In genomic region chr2:218895326-218895725, GRCh38 we compare ENCODE assay signal across 15 cellular contexts. TPM values are rescaled to one million over a fixed set of nuclear protein-coding genes. Genes with fewer than 3 reads are reported as not detected.
DNase-seq lines count a peak whose midpoint lies in the region; ATAC-seq, FAIRE-seq and TF ChIP-seq lines count a peak whose summit lies in the region.
"Had no signal": no experiment of that assay in that cellular context is flagged by ENCODE, and none has a peak within 500 bp of the region (broad histone marks: within the 10 kb centered on the region; RNA-seq: fewer than 3 reads in every experiment).

No MANE protein-coding gene starts in this region.

- H3K27me3 Mint-ChIP-seq in naive thymus-derived CD8-positive, alpha-beta T cell, result peaks cover under 1 to 9% (median 3%) of the 10 kb centered on the region in 5 donors

- no peak overlapping the region for H4K91ac ChIP-seq in IMR-90 (ENCODE audit: insufficient read depth, low read depth, low read length)

- H3K4me1 ChIP-seq in IMR-90 (ENCODE audit: control insufficient read depth, insufficient read depth, low read length), result peaks cover 7% of the 10 kb centered on the region; the same call in 1 of the 2 replicates
- H3K4me1 ChIP-seq in GM12878 (ENCODE audit: control insufficient read depth, insufficient read depth, low read length), result peaks cover 56% of the 10 kb centered on the region

- no peak for ATAC-seq in IMR-90 (ENCODE audit: low read depth)
- no peak for ATAC-seq in GM12878
- ATAC-seq in naive thymus-derived CD8-positive, alpha-beta T cell, result no peak
- ATAC-seq in HG03108 (IDR thresholded peaks at IDR 0.05; ENCODE audit: unreplicated experiment), result no peak

- RAD21 ChIA-PET in GM12878 (lab: Charles Lee; ENCODE audit: unreplicated experiment), result interaction anchor here (0.6 to 9.5 kb wide), 3 partner anchors 14 to 157 kb away, joined by 4 to 871 read pairs (median 5); partner anchors contain the start of gene WNT10A

- H3K9ac ChIP-seq in IMR-90 (ENCODE audit: low read depth, low read length) (no peak overlapping the region), GM12878 (ENCODE audit: control insufficient read depth, insufficient read depth, low read length) (peak overlapping the region; percentile 94; the same call in 1 of the 2 replicates)

- no peak for FAIRE-seq in GM12878 (lab: Jason Lieb, UNC)
- FAIRE-seq: frontal cortex, TTC549 had no signal

- no CpG with 5 or more reads among the region's 3 CpGs for WGBS in IMR-90 (ENCODE audit: extremely low coverage in 2 of 2, insufficient read length in 1 of 2), 2 experiments
- 89% methylated on average over 3 of the region's 3 CpGs for WGBS in GM12878 (ENCODE audit: insufficient coverage, insufficient replicate concordance, low lambda C conversion rate, missing lambda C conversion rate)

- H2BK20ac ChIP-seq in IMR-90 (ENCODE audit: low read depth, low read length), result no peak overlapping the region

- H2AK5ac ChIP-seq in IMR-90 (ENCODE audit: low read depth, low read length), result no peak overlapping the region

- peak overlapping the region; percentile 35 for H2AK9ac ChIP-seq in IMR-90 (replicated peaks; ENCODE audit: low read depth, low read length, poor library complexity)

- H3K4me3 Mint-ChIP-seq in naive thymus-derived CD8-positive, alpha-beta T cell, result peak overlapping the region in 7 of 10 donors; percentile 8 to 83 (median 50)

- BruUV-seq in IMR-90 (replicated peaks; lab: Mats Ljungman, UMichigan), result no TSS peak
- BruUV-seq in GM12878 (replicated peaks; lab: Mats Ljungman, UMichigan), result no TSS peak

- no peak overlapping the region for H3K56ac ChIP-seq in IMR-90 (ENCODE audit: extremely low read depth, insufficient read depth, low read length)

- TF ChIP-seq RAD21 in IMR-90 (IDR thresholded peaks at IDR 0.05; ENCODE audit: low read length) (no peak), GM12878 (IDR thresholded peaks at IDR 0.05; ENCODE audit: insufficient read depth, low read depth, low read length) (no peak)

- H2AFZ ChIP-seq in IMR-90 (replicated peaks; ENCODE audit: low read length, poor library complexity) (no peak overlapping the region), GM12878 (ENCODE audit: control insufficient read depth, low read depth, low read length) (no peak overlapping the region)

- H4K20me1 ChIP-seq in IMR-90 (ENCODE audit: insufficient read depth, low read length), result no peaks in the 10 kb centered on the region
- H4K20me1 ChIP-seq in GM12878 (ENCODE audit: control insufficient read depth, insufficient read depth), result no peaks in the 10 kb centered on the region

- H3K9me3 ChIP-seq in IMR-90 (ENCODE audit: control insufficient read depth, insufficient read depth, low read length) (no peaks in the 10 kb centered on the region; the same call in 1 of the 2 replicates), GM12878 (replicated peaks; ENCODE audit: control insufficient read depth, insufficient read depth, low read length) (no peaks in the 10 kb centered on the region)

- H3K4me2 ChIP-seq in IMR-90 (ENCODE audit: low read depth, low read length), result no peak overlapping the region
- peak overlapping the region; percentile 99 for H3K4me2 ChIP-seq in GM12878 (ENCODE audit: control insufficient read depth, insufficient read depth)

- DNase-seq in NCI-H2107 treated with DMSO at 0.1 percent for 48 hours (lab: John Stamatoyannopoulos, UW; ENCODE audit: unreplicated experiment) (peak; percentile 33), NCI-H2107 (lab: John Stamatoyannopoulos, UW) (no peak), IMR-90 (no peak), GM12878 (ENCODE audit: low read depth, low spot score) (no peak), MV-4-11 (lab: John Stamatoyannopoulos, UW) (no peak), DMS53 treated with DMSO at 0.1 percent for 48 hours (lab: John Stamatoyannopoulos, UW; ENCODE audit: unreplicated experiment) (no peak)
- DNase-seq in naive thymus-derived CD8-positive, alpha-beta T cell, result no peak
- DNase-seq: activated effector memory CD4-positive, alpha-beta T cell treated with Interleukin-2 at 50 U/mL for 16 hours; NCI-H1048; retina had no signal

- dilution Hi-C loops in IMR-90 (cut with HindIII; ENCODE audit: low sequenced_read_pairs, unreplicated experiment), result no loop called here

- peak overlapping the region; percentile 49 to 97 (median 92) for H3K27ac Mint-ChIP-seq in naive thymus-derived CD8-positive, alpha-beta T cell

- peaks cover 32 to 63% (median 59%) of the 10 kb centered on the region in 4 donors for H3K4me1 Mint-ChIP-seq in naive thymus-derived CD8-positive, alpha-beta T cell

- no peak overlapping the region for H2BK120ac ChIP-seq in IMR-90 (ENCODE audit: low read depth, low read length)

- TF ChIP-seq EP300 in GM12878 (IDR thresholded peaks at IDR 0.05; ENCODE audit: borderline replicate concordance in 1 of 2, control insufficient read depth in 1 of 2, low read depth in 2 of 2, low read length in 2 of 2), result no peak

- no peak overlapping the region for H3K4me3 ChIP-seq in IMR-90 (ENCODE audit: insufficient read depth, low read depth, low read length)
- peak overlapping the region; percentile 71; the same call in 1 of the 2 replicates for H3K4me3 ChIP-seq in GM12878
- H3K4me3 ChIP-seq: lung had no signal

- H2BK15ac ChIP-seq in IMR-90 (ENCODE audit: low read depth, low read length), result no peak overlapping the region

- H3K23ac ChIP-seq in IMR-90 (ENCODE audit: low read depth, low read length), result no peak overlapping the region

- SMC1A ChIA-PET in GM12878 (lab: Charles Lee; ENCODE audit: uncharacterized antibody, unreplicated experiment), result interaction anchor here (0.9 to 12.4 kb wide), 4 partner anchors 13 to 360 kb away, joined by 3 to 780 read pairs (median 31); partner anchors contain the start of gene WNT10A

- H3K36me3 Mint-ChIP-seq in naive thymus-derived CD8-positive, alpha-beta T cell, result no peaks in the 10 kb centered on the region

- H3K79me1 ChIP-seq in IMR-90 (ENCODE audit: low read depth in 1 of 2, low read length in 2 of 2), result no peaks in the 10 kb centered on the region

- H3K9me1 ChIP-seq in IMR-90 (ENCODE audit: insufficient read depth, low read length), result no peaks in the 10 kb centered on the region

- CTCF ChIA-PET in IMR-90 (lab: Yijun Ruan, JAX), result no interaction called here
- CTCF ChIA-PET in GM12878 (lab: Yijun Ruan, JAX), result interaction anchor here (0.7 to 22.2 kb wide), 3 partner anchors 17 to 85 kb away, joined by 3 to 1364 read pairs (median 7); partner anchors contain the start of gene WNT10A

- intact Hi-C loops in IMR-90 (cut with micrococcal nuclease), result no loop called here
- intact Hi-C loops in GM12878 (cut with micrococcal nuclease; ENCODE audit: unreplicated experiment), result no loop called here

- TF ChIP-seq POLR2A in IMR-90 (IDR thresholded peaks at IDR 0.05; ENCODE audit: low read depth, low read length) (no peak), GM12878 (IDR thresholded peaks at IDR 0.05; ENCODE audit: low read depth, low read length) (0 out of 2 replicates have a peak, but pooled peaks have one; percentile 4)

- H3K14ac ChIP-seq in IMR-90 (replicated peaks; ENCODE audit: low read depth, low read length), result no peak overlapping the region

- no peak overlapping the region for H2BK5ac ChIP-seq in IMR-90 (ENCODE audit: low read depth, low read length, poor library complexity, severe bottlenecking)

- H4K8ac ChIP-seq in IMR-90 (ENCODE audit: low read depth in 2 of 2, low read length in 2 of 2), result no peak overlapping the region

- H3K4ac ChIP-seq in IMR-90 (ENCODE audit: low read depth, low read length), result no peak overlapping the region

- H4K5ac ChIP-seq in IMR-90 (ENCODE audit: low read depth, low read length), result no peak overlapping the region

- in situ Hi-C loops in IMR-90 (cut with MboI; ENCODE audit: low sequenced_read_pairs) (no loop called here), GM12878 (cut with MboI) (no loop called here)

- TF ChIP-seq CTCF in IMR-90 (conservative IDR thresholded peaks at IDR 0.05; ENCODE audit: low read depth, low read length) (no peak), GM12878 (IDR thresholded peaks at IDR 0.05 in 2 of 3, conservative IDR thresholded peaks at IDR 0.05 in 1 of 3; ENCODE audit: control insufficient read depth in 2 of 3, extremely low read depth in 1 of 3, insufficient read depth in 1 of 3, low read depth in 3 of 3, low read length in 3 of 3) (no peak)

- H3K79me2 ChIP-seq in GM12878 (ENCODE audit: control insufficient read depth, insufficient read depth, low read length), result peaks cover 32% of the 10 kb centered on the region

- H3K27me3 ChIP-seq in IMR-90 (ENCODE audit: control insufficient read depth, insufficient read depth, low read length) (peaks cover 89% of the 10 kb centered on the region), GM12878 (replicated peaks in 1 of 2; ENCODE audit: control insufficient read depth in 2 of 2, insufficient read depth in 2 of 2, low read length in 1 of 2) (no peaks in the 10 kb centered on the region)

- H3K27ac ChIP-seq in IMR-90 (ENCODE audit: insufficient read depth, low read length) (no peak overlapping the region), GM12878 (ENCODE audit: control insufficient read depth, insufficient read depth) (peak overlapping the region; percentile 95)

- H3K36me3 ChIP-seq in IMR-90 (ENCODE audit: control insufficient read depth, insufficient read depth, low read length) (no peaks in the 10 kb centered on the region), GM12878 (ENCODE audit: control insufficient read depth in 2 of 2, insufficient read depth in 2 of 2, low read length in 1 of 2) (peaks cover 0 to 8% of the 10 kb centered on the region in 2 experiments; a peak in 3 of 4 replicates)

- H3K18ac ChIP-seq in IMR-90 (ENCODE audit: low read depth, low read length), result no peak overlapping the region

- POLR2A ChIA-PET in IMR-90 (lab: Charles Lee; ENCODE audit: unreplicated experiment) (no interaction called here), GM12878 (lab: Charles Lee) (interaction anchor here (0.6 to 10.2 kb wide), 4 partner anchors 9 to 359 kb away, joined by 5 to 360 read pairs (median 80); partner anchors contain the start of gene WNT10A)
- POLR2A ChIA-PET in naive thymus-derived CD8-positive, alpha-beta T cell (lab: Charles Lee), result interaction anchor here (1.1 to 9.5 kb wide), 2 partner anchors 17 to 26 kb away, joined by 4 to 331 read pairs; partner anchors contain the start of gene WNT10A

- no peaks in the 10 kb centered on the region for H3K9me3 Mint-ChIP-seq in naive thymus-derived CD8-positive, alpha-beta T cell

RNA-seq across cellular contexts. Expression of gene WNT10A, which starts 14.7 kb away (rescaled TPM):
- total RNA-seq in IMR-90 (2012; rRNA removed) (not detected in 2 replicates), GM12878 (2014; rRNA removed) (17.7 and 18.9 TPM in 2 replicates), GM12878 (2014; rRNA removed; fragmentation: Illumina TruSeq; extraction: Trizol) (5.7 and 6.6 TPM in 2 replicates), GM12878 (2021) (20.6 and 20.7 TPM in 2 replicates)
- polyA plus RNA-seq in IMR-90 (2012; rRNA removed) (not detected in 2 replicates), GM12878 (2011; rRNA removed) (27.8 and 45.0 TPM in 2 replicates), GM12878 (2014; fragmentation: Illumina TruSeq; extraction: Trizol) (3.6 and 4.4 TPM in 2 replicates), GM12878 (2014; fragmentation: Nextera tagmentation; extraction: Ambion mirVana) (under 1 TPM; 0.61 to 0.93 TPM), GM12878 (2014; rRNA removed) (22.1 and 25.4 TPM in 2 replicates), GM12878 (2016; fragmentation: Nextera tagmentation; extraction: Ambion mirVana) (1 to 10 TPM; 5.3 to 7.2 TPM)
- polyA plus RNA-seq in IMR-90 (2012; cell fraction: cytosol; rRNA removed), result not detected in 2 replicates
- not detected in 2 replicates for polyA plus RNA-seq in IMR-90 (2012; cell fraction: nucleus; rRNA removed; ENCODE audit: low replicate concordance)
- total RNA-seq in GM12878 (2013; cell fraction: nucleolus; rRNA removed), result 119 and 132 TPM in 2 replicates
- 12.0 TPM for polyA plus RNA-seq in GM12878 (2011; ENCODE audit: low read depth)
- 59.9 and 66.5 TPM in 2 replicates for polyA plus RNA-seq in GM12878 (2011; cell fraction: cytosol; rRNA removed)
- 246 and 304 TPM in 2 replicates for polyA plus RNA-seq in GM12878 (2011; cell fraction: nucleus; rRNA removed)
- 44.5 and 80.7 TPM in 2 replicates for polyA plus RNA-seq in GM12878 (2012)
- 28.0 and 66.0 TPM in 2 replicates for polyA minus RNA-seq in GM12878 (2011; rRNA and poly(A)+ RNA removed)
- 25.3 and 36.2 TPM in 2 replicates for polyA minus RNA-seq in GM12878 (2011; cell fraction: cytosol; rRNA and poly(A)+ RNA removed)
- 83.1 and 124 TPM in 2 replicates for polyA minus RNA-seq in GM12878 (2011; cell fraction: nucleus; rRNA and poly(A)+ RNA removed)
- 1 to 10 TPM; 1.7 to 1.8 TPM for total RNA-seq in naive thymus-derived CD8-positive, alpha-beta T cell
- polyA plus RNA-seq in naive thymus-derived CD8-positive, alpha-beta T cell, result 1 to 10 TPM in 2 of 3 donors, under 1 TPM in 1; 0.53 to 1.2 (median 1.1) TPM
- total RNA-seq: frontal cortex had no signal

RNA-seq across cellular contexts. Expression of gene WNT6, which starts 35.7 kb away (rescaled TPM):
- total RNA-seq in IMR-90 (2012; rRNA removed) (not detected in 2 replicates), GM12878 (2014; rRNA removed) (0.11 TPM in 1 of 2 replicates, not detected in the other), GM12878 (2014; rRNA removed; fragmentation: Illumina TruSeq; extraction: Trizol) (not detected in 2 replicates), GM12878 (2021) (0.44 TPM in 1 of 2 replicates, not detected in the other)
- polyA plus RNA-seq in IMR-90 (2012; rRNA removed) (not detected in 2 replicates), GM12878 (2011; rRNA removed) (0.06 and 0.15 TPM in 2 replicates), GM12878 (2014; fragmentation: Illumina TruSeq; extraction: Trizol) (not detected in 2 replicates), GM12878 (2014; fragmentation: Nextera tagmentation; extraction: Ambion mirVana) (not detected), GM12878 (2014; rRNA removed) (0.22 TPM in 1 of 2 replicates, not detected in the other), GM12878 (2016; fragmentation: Nextera tagmentation; extraction: Ambion mirVana) (under 1 TPM in 1 of 2 experiments, not detected in 1; 0.29 TPM)
- polyA plus RNA-seq in IMR-90 (2012; cell fraction: cytosol; rRNA removed), result not detected in 2 replicates
- not detected in 2 replicates for polyA plus RNA-seq in IMR-90 (2012; cell fraction: nucleus; rRNA removed; ENCODE audit: low replicate concordance)
- total RNA-seq in GM12878 (2013; cell fraction: nucleolus; rRNA removed), result not detected in 2 replicates
- not detected for polyA plus RNA-seq in GM12878 (2011; ENCODE audit: low read depth)
- 0.40 and 0.72 TPM in 2 replicates for polyA plus RNA-seq in GM12878 (2011; cell fraction: cytosol; rRNA removed)
- polyA plus RNA-seq in GM12878 (2011; cell fraction: nucleus; rRNA removed), result 1.4 and 1.7 TPM in 2 replicates
- 0.10 TPM in 1 of 2 replicates, not detected in the other for polyA plus RNA-seq in GM12878 (2012)
- not detected in 2 replicates for polyA minus RNA-seq in GM12878 (2011; rRNA and poly(A)+ RNA removed)
- 0.52 and 0.67 TPM in 2 replicates for polyA minus RNA-seq in GM12878 (2011; cell fraction: cytosol; rRNA and poly(A)+ RNA removed)
- 0.48 and 0.77 TPM in 2 replicates for polyA minus RNA-seq in GM12878 (2011; cell fraction: nucleus; rRNA and poly(A)+ RNA removed)
- not detected for total RNA-seq in naive thymus-derived CD8-positive, alpha-beta T cell
- polyA plus RNA-seq in naive thymus-derived CD8-positive, alpha-beta T cell, result under 1 TPM in 1 of 3 donors, not detected in 2; 0.08 TPM
- total RNA-seq: A172, frontal cortex had no signal
